ENCODE assay signal across 8 cellular contexts in the genomic region with DNA sequence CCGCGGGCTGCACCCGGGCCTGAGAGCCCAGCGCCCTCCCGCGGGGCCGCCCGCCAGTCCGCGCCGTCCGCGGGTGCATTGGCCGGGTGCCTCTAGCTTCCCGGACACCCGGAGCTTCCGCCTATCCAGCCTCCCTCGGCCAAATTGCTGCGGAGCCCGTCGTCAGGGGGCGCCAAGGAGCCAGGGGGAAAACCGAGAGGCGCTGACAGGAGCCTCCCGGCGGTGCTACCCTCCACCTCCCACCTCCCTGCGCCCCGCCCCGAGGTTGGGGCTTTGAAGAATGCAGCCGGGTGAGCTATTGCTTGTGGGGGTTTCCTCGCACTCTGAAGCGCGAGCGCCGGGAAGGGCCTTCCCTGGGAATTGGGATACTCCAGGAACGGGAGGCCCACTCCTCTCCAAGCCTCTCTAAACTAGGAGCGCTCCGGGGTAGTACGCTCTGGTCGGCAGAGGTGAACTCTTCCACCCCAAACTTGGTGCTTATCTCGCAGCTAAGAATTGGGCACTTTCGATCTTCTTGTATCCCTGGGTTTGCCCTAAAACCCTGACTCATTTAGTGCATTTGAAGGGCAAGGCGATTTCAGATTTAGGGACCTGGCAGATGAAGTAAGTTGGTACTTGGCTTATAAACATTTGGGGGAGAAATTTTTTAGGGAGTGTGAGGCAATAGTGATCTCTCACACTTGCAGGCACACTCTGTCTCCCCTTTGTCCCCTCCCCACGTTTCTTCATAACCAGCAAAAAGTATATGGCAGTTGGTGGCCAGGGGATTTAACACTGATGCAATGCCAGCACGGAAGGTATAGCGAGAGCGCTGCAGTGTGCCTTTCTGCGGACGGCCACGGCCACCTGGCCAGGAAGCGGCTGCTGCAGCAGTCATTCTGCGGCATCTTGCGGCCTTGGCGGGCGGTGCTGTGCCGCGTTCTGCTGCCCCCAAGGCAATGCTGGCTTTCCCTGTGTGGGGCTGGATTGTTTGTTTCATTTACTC. TPM values are rescaled to one million over a fixed set of nuclear protein-coding genes. Genes with fewer than 3 reads are reported as not detected.
DNase-seq lines count a peak whose midpoint lies in the region; ATAC-seq and TF ChIP-seq lines count a peak whose summit lies in the region.

No MANE protein-coding gene starts in this region.

- TF ChIP-seq POLR2A in lower leg skin (IDR thresholded peaks at IDR 0.05): no peak

- TF ChIP-seq CTCF in BE2C (IDR thresholded peaks at IDR 0.05; ENCODE audit: low read depth, low read length): peak; percentile 73
- TF ChIP-seq CTCF in lower leg skin (IDR thresholded peaks at IDR 0.05): no peak

- intact Hi-C loops in lower leg skin (cut with DNase I; ENCODE audit: low total_unique reads): no loop called here

- H3K36me3 ChIP-seq in BE2C (no peaks in the 10 kb centered on the region), duodenal mucosa (ENCODE audit: control insufficient read depth in 1 of 2, insufficient read depth in 2 of 2, low read length in 2 of 2) (no peaks in the 10 kb centered on the region)

- no peak overlapping the region for H3K27ac ChIP-seq in duodenal mucosa (ENCODE audit: low read depth, low read length)

- WGBS in lower leg skin, 2 donors: 3 to 4% methylated on average over 24 to 57 of the region's 57 CpGs

- H3K4me1 ChIP-seq in BE2C (no peaks in the 10 kb centered on the region; the same call in 1 of the 2 replicates), duodenal mucosa (ENCODE audit: control insufficient read depth in 1 of 2, insufficient read depth in 2 of 2, low read length in 2 of 2) (peaks cover 4 to 8% of the 10 kb centered on the region in 2 donors)

- DNase-seq in BE2C: peak; percentile 88
- DNase-seq in NCI-H2227 treated with DMSO at 0.1 percent for 48 hours (lab: John Stamatoyannopoulos, UW): peak; percentile 34
- peak; percentile 24 to 59 for DNase-seq in activated CD4-positive, alpha-beta T cell treated with anti-CD3 and anti-CD28 coated beads for 24 hours (ENCODE audit: low read depth in 2 of 2)
- DNase-seq in lower leg skin (ENCODE audit: low spot score in 2 of 2): peak; percentile 53 to 94
- DNase-seq in stimulated activated CD4-positive, alpha-beta T cell treated with anti-CD3 and anti-CD28 coated beads, TNF-alpha, amount 100 ng/mL, for 24 hours (ENCODE audit: low read depth in 3 of 3): peak in 2 of 3 experiments; percentile 43 to 76

- peaks cover 21% of the 10 kb centered on the region for H3K27me3 ChIP-seq in BE2C
- H3K27me3 ChIP-seq in duodenal mucosa (ENCODE audit: control insufficient read depth in 1 of 2, insufficient read depth in 2 of 2, low read length in 2 of 2): peaks cover 20 to 44% of the 10 kb centered on the region in 2 donors

- ATAC-seq in GM18873 (IDR thresholded peaks at IDR 0.05; ENCODE audit: low FRiP score, unreplicated experiment) (peak; percentile 59), HG03108 (IDR thresholded peaks at IDR 0.05; ENCODE audit: unreplicated experiment) (peak; percentile 62)

- no peaks in the 10 kb centered on the region for H3K9me3 ChIP-seq in BE2C
- no peaks in the 10 kb centered on the region for H3K9me3 ChIP-seq in duodenal mucosa (ENCODE audit: control insufficient read depth in 1 of 2, low read length in 2 of 2)

- H3K4me3 ChIP-seq in BE2C (ENCODE audit: low read depth, low read length): peak overlapping the region; percentile 71
- H3K4me3 ChIP-seq in duodenal mucosa (ENCODE audit: low read depth in 1 of 2, low read length in 2 of 2): peak overlapping the region; percentile 57 to 69
- peak overlapping the region; percentile 50 for H3K4me3 ChIP-seq in lower leg skin (ENCODE audit: low read depth, poor library complexity, severe bottlenecking)

- no peak overlapping the region for H3K9ac ChIP-seq in duodenal mucosa (ENCODE audit: low read depth in 1 of 2, low read length in 2 of 2)

RNA-seq across cellular contexts. Expression of gene BEND6, which starts 0.6 kb away (rescaled TPM):
- polyA plus RNA-seq in BE2C (2012; ENCODE audit: insufficient read depth, insufficient read length, low read depth): 0.26 TPM
- under 1 TPM in 3 of 4 donors, not detected in 1; 0.27 to 0.58 (median 0.42) TPM for total RNA-seq in lower leg skin

Comparison
In these comparisons a context has a peak if more than half of its experiments do, and no peak if none do; other contexts are left out.
1. DNase-seq: peak in every context shown above with its lines; median percentile 88 in BE2C; 74 in lower leg skin; 60 in stimulated activated CD4-positive, alpha-beta T cell treated with anti-CD3 and anti-CD28 coated beads, TNF-alpha, amount 100 ng/mL, for 24 hours; 42 in activated CD4-positive, alpha-beta T cell treated with anti-CD3 and anti-CD28 coated beads for 24 hours; 34 in NCI-H2227 treated with DMSO at 0.1 percent for 48 hours.